8 cellular contexts compared by ENCODE assay signal in the genomic region with DNA sequence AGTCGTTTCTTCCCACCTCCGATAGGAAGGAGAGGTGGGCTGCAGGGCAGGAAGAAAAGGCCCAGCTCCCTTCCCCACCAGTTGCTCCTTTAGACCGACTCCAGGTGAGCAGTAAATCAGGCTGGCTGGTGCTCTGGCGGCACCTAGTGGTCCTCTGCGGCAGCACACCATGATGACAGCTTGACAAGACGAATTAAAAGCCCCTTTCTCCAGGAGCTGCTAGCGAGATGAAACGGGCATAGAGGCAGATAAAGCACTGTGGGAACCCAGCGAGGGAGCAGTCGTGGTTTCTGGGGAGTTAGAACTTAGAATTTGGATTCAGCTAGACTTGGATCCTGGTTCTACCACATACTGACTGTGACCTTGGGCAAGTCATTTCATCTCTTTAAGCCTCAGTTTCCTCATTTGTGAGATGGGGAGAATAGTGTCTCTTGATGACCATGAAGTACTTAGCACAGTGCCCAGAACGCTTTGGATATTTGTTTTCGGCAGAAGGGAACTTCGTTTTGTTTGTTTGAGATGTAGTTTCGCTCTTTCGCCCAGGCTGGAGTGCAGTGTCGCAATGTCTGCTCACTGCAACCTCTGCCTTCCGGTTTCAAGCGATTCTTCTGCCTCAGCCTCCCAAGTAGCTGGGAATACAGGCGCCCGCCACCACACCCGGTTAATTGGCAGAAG. TPM values are rescaled to one million over a fixed set of nuclear protein-coding genes. Genes with fewer than 3 reads are reported as not detected.
DNase-seq lines count a peak whose midpoint lies in the region; ATAC-seq, FAIRE-seq and TF ChIP-seq lines count a peak whose summit lies in the region.

No MANE protein-coding gene starts in this region.

- intact Hi-C loops in colonic mucosa (cut with DNase I) (no loop called here), HepG2 (cut with micrococcal nuclease; ENCODE audit: unreplicated experiment) (loop anchor here (1.0 to 2.0 kb wide), 4 partner anchors 66 to 255 kb away; no protein-coding TSS in a partner anchor)

- CTCF ChIA-PET in activated CD4-positive, alpha-beta T cell treated with anti-CD3 and anti-CD28 coated beads, Interleukin-2, amount 10 ng/mL, durations not matched to agents 7 days and 5 days (lab: Charles Lee), result interaction anchor here (0.6 to 6.7 kb wide), 59 partner anchors 10 to 492 kb away, joined by 3 to 98 read pairs (median 4); a partner anchor contains a TSS
- CTCF ChIA-PET in HepG2 (lab: Yijun Ruan, JAX; ENCODE audit: low intra/inter-chr PET ratio, low total read pairs), result interaction anchor here (0.7 to 2.7 kb wide), 8 partner anchors 24 to 260 kb away, joined by 3 to 16 read pairs (median 6); no protein-coding TSS in a partner anchor

- no peaks in the 10 kb centered on the region for H3K27me3 Mint-ChIP-seq in activated CD4-positive, alpha-beta T cell treated with anti-CD3 and anti-CD28 coated beads, Interleukin-2, amount 10 ng/mL, durations not matched to agents 7 days and 5 days

- no peak overlapping the region for H3K4me3 Mint-ChIP-seq in activated CD4-positive, alpha-beta T cell treated with anti-CD3 and anti-CD28 coated beads, Interleukin-2, amount 10 ng/mL, durations not matched to agents 7 days and 5 days

- H3K27me3 ChIP-seq in colonic mucosa, result no peaks in the 10 kb centered on the region
- H3K27me3 ChIP-seq in HepG2 (ENCODE audit: control insufficient read depth in 1 of 2, insufficient read depth in 2 of 2, low read length in 2 of 2), result no peaks in the 10 kb centered on the region; a peak in 2 of 5 replicates

- FAIRE-seq in HepG2 (lab: Jason Lieb, UNC), result peak; percentile 81

- peak; percentile 94 for TF ChIP-seq RAD21 in HepG2 (CRISPR knock-in tag; IDR thresholded peaks at IDR 0.05)

- H3K4me2 ChIP-seq in HepG2 (ENCODE audit: low read depth, low read length), result peak overlapping the region; percentile 91

- H3K4me1 ChIP-seq in colonic mucosa (peaks cover 4% of the 10 kb centered on the region), HepG2 (ENCODE audit: insufficient read depth, low read length) (peaks cover 57% of the 10 kb centered on the region)

- peaks cover 43% of the 10 kb centered on the region for H3K4me1 Mint-ChIP-seq in activated CD4-positive, alpha-beta T cell treated with anti-CD3 and anti-CD28 coated beads, Interleukin-2, amount 10 ng/mL, durations not matched to agents 7 days and 5 days

- H3K9ac ChIP-seq in colonic mucosa (ENCODE audit: low read depth in 2 of 2, low read length in 2 of 2) (no peak overlapping the region), HepG2 (ENCODE audit: insufficient read depth, low read depth, low read length) (0 out of 2 replicates have a peak overlapping the region, but pooled peaks have one; percentile 14)

- H3K27ac ChIP-seq in colonic mucosa (no peak overlapping the region), HepG2 (ENCODE audit: extremely low read length, insufficient read depth, low read length) (no peak overlapping the region)

- H3K4me3 ChIP-seq in colonic mucosa (no peak overlapping the region), HepG2 (replicated peaks in 1 of 3; ENCODE audit: insufficient read depth in 1 of 3, low read depth in 2 of 3, low read length in 3 of 3) (peak overlapping the region; percentile 30 to 54 (median 40))

- H3K9me3 ChIP-seq in colonic mucosa (no peaks in the 10 kb centered on the region), HepG2 (ENCODE audit: low read length) (0 out of 2 replicates have a peak, but pooled peaks cover 6% of the 10 kb centered on the region)

- no peaks in the 10 kb centered on the region for H3K9me3 Mint-ChIP-seq in activated CD4-positive, alpha-beta T cell treated with anti-CD3 and anti-CD28 coated beads, Interleukin-2, amount 10 ng/mL, durations not matched to agents 7 days and 5 days

- H3K36me3 ChIP-seq in colonic mucosa (no peaks in the 10 kb centered on the region), HepG2 (replicated peaks in 1 of 2; ENCODE audit: control insufficient read depth in 1 of 2, insufficient read depth in 2 of 2, low read length in 2 of 2) (no peaks in the 10 kb centered on the region)

- no peak for TF ChIP-seq POLR2A in HepG2 (IDR thresholded peaks at IDR 0.05; ENCODE audit: insufficient read depth in 1 of 2, low read depth in 2 of 2, low read length in 2 of 2)

- in situ Hi-C loops in HepG2 (cut with HindIII; ENCODE audit: extremely low pct_ligation_motif_present, low pct_unique_long_range_greater_than_20kb), result loop anchor here (5.0 kb wide), 2 partner anchors 63 to 197 kb away; no protein-coding TSS in a partner anchor

- WGBS in HepG2 (ENCODE audit: low lambda C conversion rate), result 9% methylated on average over 21 of the region's 21 CpGs

- H3K36me3 Mint-ChIP-seq in activated CD4-positive, alpha-beta T cell treated with anti-CD3 and anti-CD28 coated beads, Interleukin-2, amount 10 ng/mL, durations not matched to agents 7 days and 5 days (ENCODE audit: low read depth), result no peaks in the 10 kb centered on the region

- peak; percentile 97 for TF ChIP-seq CTCF in colonic mucosa (IDR thresholded peaks at IDR 0.05)
- TF ChIP-seq CTCF in HepG2 (CRISPR knock-in tag; IDR thresholded peaks at IDR 0.05), result peak; percentile 99

- TF ChIP-seq EP300 in HepG2 (IDR thresholded peaks at IDR 0.05; ENCODE audit: low read depth in 2 of 2, low read length in 2 of 2) (no peak), HepG2 (CRISPR knock-in tag; IDR thresholded peaks at IDR 0.05; ENCODE audit: borderline replicate concordance) (no peak)

- peak; percentile 55 for ATAC-seq in HG03175 (IDR thresholded peaks at IDR 0.05; ENCODE audit: unreplicated experiment)
- ATAC-seq in HepG2, result peak; percentile 91
- no peak for ATAC-seq in GM21367 (IDR thresholded peaks at IDR 0.05; ENCODE audit: unreplicated experiment)

- BruUV-seq in HepG2 (replicated peaks; lab: Mats Ljungman, UMichigan), result no TSS peak

- H2AFZ ChIP-seq in HepG2 (ENCODE audit: low read length), result peak overlapping the region; percentile 59

- no peaks in the 10 kb centered on the region for H3K79me2 ChIP-seq in HepG2 (ENCODE audit: insufficient read depth, low read length)

- DNase-seq in CMK (ENCODE audit: low read depth) (peak; percentile 62), NCI-H526 (lab: John Stamatoyannopoulos, UW) (peak; percentile 92 to 96), colonic mucosa (peak; percentile 83), HepG2 (ENCODE audit: low spot score) (peak; percentile 76)
- DNase-seq in activated CD4-positive, alpha-beta T cell treated with anti-CD3 and anti-CD28 coated beads, Interleukin-2, amount 10 ng/mL, durations not matched to agents 7 days and 5 days, result peak; percentile 91
- peak; percentile 89 for DNase-seq in stimulated activated CD4-positive, alpha-beta T cell treated with anti-CD3 and anti-CD28 coated beads, Interleukin-4, amount 100 ng/mL, for 1 hour

- no peaks in the 10 kb centered on the region for H4K20me1 ChIP-seq in HepG2 (ENCODE audit: insufficient read depth, low read length)

- peak overlapping the region; percentile 2 for H3K27ac Mint-ChIP-seq in activated CD4-positive, alpha-beta T cell treated with anti-CD3 and anti-CD28 coated beads, Interleukin-2, amount 10 ng/mL, durations not matched to agents 7 days and 5 days

- POLR2A ChIA-PET in activated CD4-positive, alpha-beta T cell treated with anti-CD3 and anti-CD28 coated beads, Interleukin-2, amount 10 ng/mL, durations not matched to agents 7 days and 5 days (lab: Charles Lee), result interaction anchor here (0.5 kb wide), 1 partner anchor 8 kb away, joined by 3 read pairs; no protein-coding TSS in a partner anchor
- POLR2A ChIA-PET in HepG2 (lab: Yijun Ruan, JAX), result interaction anchor here (0.5 to 2.3 kb wide), 10 partner anchors 21 to 195 kb away, joined by 3 to 16 read pairs (median 4); no protein-coding TSS in a partner anchor

RNA-seq across cellular contexts. Expression of a gene that starts 21.8 kb away (rescaled TPM):
- 1 to 10 TPM; 1.2 to 1.9 TPM for total RNA-seq in activated CD4-positive, alpha-beta T cell treated with anti-CD3 and anti-CD28 coated beads, Interleukin-2, amount 10 ng/mL, durations not matched to agents 7 days and 5 days
- total RNA-seq in colonic mucosa, result 1 to 10 TPM; 4.0 to 6.5 TPM
- 8.9 and 26.9 TPM in 2 replicates for total RNA-seq in HepG2 (2016; rRNA removed; fragmentation: Illumina TruSeq; extraction: Trizol)
- total RNA-seq in HepG2 (2016; cell fraction: cytosol; rRNA removed; fragmentation: Illumina TruSeq; extraction: Trizol; ENCODE audit: low read depth), result 2.3 and 2.9 TPM in 2 replicates
- 7.8 and 29.7 TPM in 2 replicates for total RNA-seq in HepG2 (2016; cell fraction: insoluble cytoplasmic fraction; rRNA removed; fragmentation: Illumina TruSeq; extraction: Trizol)
- 3.7 and 5.8 TPM in 2 replicates for total RNA-seq in HepG2 (2016; cell fraction: membrane; rRNA removed; fragmentation: Illumina TruSeq; extraction: Trizol)
- 32.5 and 35.4 TPM in 2 replicates for total RNA-seq in HepG2 (2016; cell fraction: nucleus; rRNA removed; fragmentation: Illumina TruSeq; extraction: Trizol)
- 20.2 and 34.7 TPM in 2 replicates for polyA plus RNA-seq in HepG2 (2011; rRNA removed)
- polyA plus RNA-seq in HepG2 (2011; cell fraction: cytosol; rRNA removed), result 8.9 and 11.2 TPM in 2 replicates
- polyA plus RNA-seq in HepG2 (2011; cell fraction: nucleus; rRNA removed), result 329 and 347 TPM in 2 replicates
- polyA plus RNA-seq in HepG2 (2012), result 21.5 and 31.3 TPM in 2 replicates
- 1.7 TPM in 2 replicates for polyA plus RNA-seq in HepG2 (2016; cell fraction: cytosol; fragmentation: Illumina TruSeq; extraction: Trizol; ENCODE audit: low read depth)
- 7.6 TPM in 2 replicates for polyA plus RNA-seq in HepG2 (2016; cell fraction: insoluble cytoplasmic fraction; fragmentation: Illumina TruSeq; extraction: Trizol; ENCODE audit: low read depth)
- polyA plus RNA-seq in HepG2 (2016; cell fraction: membrane; fragmentation: Illumina TruSeq; extraction: Trizol; ENCODE audit: low read depth), result 3.5 and 4.0 TPM in 2 replicates
- 108 and 112 TPM in 2 replicates for polyA plus RNA-seq in HepG2 (2016; cell fraction: nucleus; fragmentation: Illumina TruSeq; extraction: Trizol; ENCODE audit: insufficient read depth, low read depth)
- polyA minus RNA-seq in HepG2 (2011; rRNA and poly(A)+ RNA removed; ENCODE audit: low replicate concordance), result 7.9 TPM in 1 of 2 replicates, not detected in the other
- 4.2 and 6.3 TPM in 2 replicates for polyA minus RNA-seq in HepG2 (2011; cell fraction: cytosol; rRNA and poly(A)+ RNA removed)
- polyA minus RNA-seq in HepG2 (2011; cell fraction: nucleus; rRNA and poly(A)+ RNA removed), result 18.2 and 21.9 TPM in 2 replicates

RNA-seq across cellular contexts. Expression of a gene that starts 34.6 kb away (rescaled TPM):
- 100 to 1,000 TPM; 115 to 140 TPM for total RNA-seq in activated CD4-positive, alpha-beta T cell treated with anti-CD3 and anti-CD28 coated beads, Interleukin-2, amount 10 ng/mL, durations not matched to agents 7 days and 5 days
- total RNA-seq in colonic mucosa (10 to 100 TPM; 25.9 to 31.5 TPM), HepG2 (2016; rRNA removed; fragmentation: Illumina TruSeq; extraction: Trizol) (19.0 and 21.2 TPM in 2 replicates)
- total RNA-seq in HepG2 (2016; cell fraction: cytosol; rRNA removed; fragmentation: Illumina TruSeq; extraction: Trizol; ENCODE audit: low read depth), result 3.7 and 4.1 TPM in 2 replicates
- total RNA-seq in HepG2 (2016; cell fraction: insoluble cytoplasmic fraction; rRNA removed; fragmentation: Illumina TruSeq; extraction: Trizol), result 17.0 and 17.7 TPM in 2 replicates
- total RNA-seq in HepG2 (2016; cell fraction: membrane; rRNA removed; fragmentation: Illumina TruSeq; extraction: Trizol), result 9.4 and 9.9 TPM in 2 replicates
- total RNA-seq in HepG2 (2016; cell fraction: nucleus; rRNA removed; fragmentation: Illumina TruSeq; extraction: Trizol), result 12.5 and 12.6 TPM in 2 replicates
- polyA plus RNA-seq in HepG2 (2011; rRNA removed), result 22.3 and 22.5 TPM in 2 replicates
- polyA plus RNA-seq in HepG2 (2011; cell fraction: cytosol; rRNA removed), result 19.5 and 21.2 TPM in 2 replicates
- 14.7 and 15.6 TPM in 2 replicates for polyA plus RNA-seq in HepG2 (2011; cell fraction: nucleus; rRNA removed)
- 22.4 and 36.2 TPM in 2 replicates for polyA plus RNA-seq in HepG2 (2012)
- polyA plus RNA-seq in HepG2 (2016; cell fraction: cytosol; fragmentation: Illumina TruSeq; extraction: Trizol; ENCODE audit: low read depth), result 2.5 and 2.8 TPM in 2 replicates
- 24.0 and 32.1 TPM in 2 replicates for polyA plus RNA-seq in HepG2 (2016; cell fraction: insoluble cytoplasmic fraction; fragmentation: Illumina TruSeq; extraction: Trizol; ENCODE audit: low read depth)
- 10.0 and 10.2 TPM in 2 replicates for polyA plus RNA-seq in HepG2 (2016; cell fraction: membrane; fragmentation: Illumina TruSeq; extraction: Trizol; ENCODE audit: low read depth)
- 29.2 and 32.0 TPM in 2 replicates for polyA plus RNA-seq in HepG2 (2016; cell fraction: nucleus; fragmentation: Illumina TruSeq; extraction: Trizol; ENCODE audit: insufficient read depth, low read depth)
- 14.4 and 37.7 TPM in 2 replicates for polyA minus RNA-seq in HepG2 (2011; rRNA and poly(A)+ RNA removed; ENCODE audit: low replicate concordance)
- polyA minus RNA-seq in HepG2 (2011; cell fraction: cytosol; rRNA and poly(A)+ RNA removed), result 14.2 and 14.6 TPM in 2 replicates
- polyA minus RNA-seq in HepG2 (2011; cell fraction: nucleus; rRNA and poly(A)+ RNA removed), result 12.0 and 16.8 TPM in 2 replicates
